Comparison of ENCODE assay signal across 24 cellular contexts in the genomic region with DNA sequence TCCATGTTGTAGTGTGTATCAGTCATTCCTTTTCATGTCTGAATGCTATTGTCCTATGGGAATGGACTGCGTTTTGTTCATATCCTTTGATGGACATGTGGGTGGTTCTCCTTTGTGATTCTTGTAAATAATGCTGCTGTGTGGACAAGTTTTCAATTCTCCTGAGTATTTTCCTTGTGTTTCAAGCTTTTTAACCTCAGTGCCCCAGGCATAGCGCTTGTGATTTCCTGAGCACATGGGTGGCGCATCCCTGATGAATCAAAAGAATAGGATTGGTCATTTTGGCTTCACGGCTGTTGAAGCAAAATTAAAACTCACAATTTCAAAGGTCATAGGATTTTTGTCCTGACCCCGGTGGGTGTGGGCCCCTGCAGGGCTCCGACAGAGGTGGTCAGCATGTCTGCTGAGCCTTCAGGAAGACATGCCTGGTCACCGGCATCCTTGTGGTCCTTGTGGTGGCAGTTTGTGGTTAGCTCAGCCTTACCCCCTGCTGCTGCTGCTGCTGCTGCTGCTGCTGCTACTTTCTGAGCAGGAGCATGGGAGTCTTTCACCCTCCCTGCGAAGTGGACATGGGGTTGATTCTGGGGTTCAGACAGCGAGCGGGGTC. TPM values are rescaled to one million over a fixed set of nuclear protein-coding genes. Genes with fewer than 3 reads are reported as not detected.
DNase-seq lines count a peak whose midpoint lies in the region; ATAC-seq and FAIRE-seq lines count a peak whose summit lies in the region.
"Had no signal": no experiment of that assay in that cellular context is flagged by ENCODE, and none has a peak within 500 bp of the region (broad histone marks: within the 10 kb centered on the region; RNA-seq: fewer than 3 reads in every experiment).

No MANE protein-coding gene starts in this region.

- intact Hi-C loops in left colon (cut with DNase I, micrococcal nuclease) = no loop called here

- peak; percentile 45 for DNase-seq in ELR (ENCODE audit: low read depth)
- peak; percentile 5 for DNase-seq in MV-4-11 (lab: John Stamatoyannopoulos, UW)
- DNase-seq in UCSD-AML1 (lab: John Stamatoyannopoulos, UW; ENCODE audit: unreplicated experiment) = peak; percentile 18
- peak; percentile 38 for DNase-seq in myocyte (ENCODE audit: low read depth)
- no peak for DNase-seq in NCI-H524 treated with DMSO at 0.1 percent for 48 hours (lab: John Stamatoyannopoulos, UW)
- DNase-seq in frontal cortex (ENCODE audit: low spot score in 2 of 2) = no peak
- DNase-seq in left colon = no peak
- DNase-seq: activated T-cell treated with anti-CD3 and anti-CD28 coated beads, Interleukin-2, amount 50 U/mL, for 72 hours; Caco-2; cortex of kidney; GF-D8; left cardiac atrium; NCI-H1092; NCI-H2081 treated with DMSO at 0.1 percent for 48 hours; NCI-H510A; nephron progenitor cell; SIG-M5; small intestine; stimulated activated CD4-positive, alpha-beta T cell treated with anti-CD3 and anti-CD28 coated beads, Interleukin-4, amount 100 ng/mL, for 24 hours; T-helper 17 cell had no signal

- no peak for FAIRE-seq in frontal cortex (lab: Jason Lieb, UNC)
- FAIRE-seq: endothelial cell of umbilical vein, GM12892, small intestine had no signal

- ATAC-seq in HG02938 (IDR thresholded peaks at IDR 0.05; ENCODE audit: unreplicated experiment) (no peak), left colon (no peak)
- ATAC-seq: activated CD4-positive, CD25-positive, alpha-beta regulatory T cell treated with anti-CD3 and anti-CD28 coated beads, Interleukin-2, amount 50 U/mL, for 24 hours; activated T-cell treated with anti-CD3 and anti-CD28 coated beads, Interleukin-2, amount 50 U/mL, for 72 hours; left cardiac atrium; T-helper 17 cell had no signal

RNA-seq across cellular contexts. Expression of gene SHROOM2, which starts 30.0 kb away (rescaled TPM):
- 5.5 and 18.3 TPM in 2 replicates for total RNA-seq in myocyte
- polyA plus RNA-seq in myocyte (2012) = 9.0 TPM
- total RNA-seq in frontal cortex = 19.2 TPM
- 10 to 100 TPM in 1 of 2 donors, 1 to 10 TPM in 1; 8.1 to 10.1 TPM for total RNA-seq in left colon
- total RNA-seq: T-helper 17 cell had no signal

RNA-seq across cellular contexts. Expression of gene GPR143, which starts 50.5 kb away (rescaled TPM):
- total RNA-seq in myocyte = not detected in 2 replicates
- not detected for polyA plus RNA-seq in myocyte (2012)
- 0.82 TPM for total RNA-seq in frontal cortex
- total RNA-seq in left colon = 1 to 10 TPM in 1 of 2 donors, under 1 TPM in 1; 0.82 to 1.9 TPM
- total RNA-seq: activated T-cell treated with anti-CD3 and anti-CD28 coated beads, Interleukin-2, amount 50 U/mL, for 72 hours; T-helper 17 cell had no signal

Comparison
In these comparisons a context has a peak if more than half of its experiments do, and no peak if none do; other contexts are left out.
1. DNase-seq: peak in ELR (single experiment), MV-4-11 (single experiment), UCSD-AML1 (single experiment) and myocyte (single experiment); none in NCI-H524 treated with DMSO at 0.1 percent for 48 hours (single experiment), frontal cortex (0 of 2) and left colon (0 of 2).